8 cellular contexts compared by ENCODE assay signal in the genomic region with DNA sequence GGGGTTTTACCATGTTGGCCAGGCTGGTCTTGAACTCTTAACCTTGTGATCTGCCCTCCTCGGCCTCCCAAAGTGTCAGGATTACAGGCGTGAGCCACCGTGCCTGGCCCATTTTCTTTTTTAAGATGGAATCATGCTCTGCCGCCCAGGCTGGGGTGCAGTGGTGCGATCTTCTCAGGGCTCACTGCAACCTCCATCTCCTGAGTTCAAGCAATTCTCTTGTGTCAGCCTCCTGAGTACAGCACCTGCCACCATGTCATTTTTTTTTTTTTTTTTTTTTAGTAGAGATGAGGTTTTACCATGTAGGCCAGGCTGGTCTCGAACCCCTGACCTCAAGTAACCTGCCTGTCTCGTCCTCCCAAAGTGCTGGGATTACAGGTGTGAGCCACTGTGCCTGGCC. TPM values are rescaled to one million over a fixed set of nuclear protein-coding genes. Genes with fewer than 3 reads are reported as not detected.
DNase-seq lines count a peak whose midpoint lies in the region; ATAC-seq and TF ChIP-seq lines count a peak whose summit lies in the region.
"Not testable (repeated sequence)": the region's sequence is repeated elsewhere in the genome, so short reads cannot be mapped to it uniquely, and the experiment has no call there.
"Had no signal": no experiment of that assay in that cellular context is flagged by ENCODE, and none has a peak within 500 bp of the region (broad histone marks: within the 10 kb centered on the region; RNA-seq: fewer than 3 reads in every experiment).

No MANE protein-coding gene starts in this region.

- H4K20me1 ChIP-seq in OCI-LY7 (ENCODE audit: insufficient read depth, low read length) = not testable (repeated sequence)

- peak; percentile 4 for ATAC-seq in GM18517 (IDR thresholded peaks at IDR 0.05; ENCODE audit: unreplicated experiment)
- peak; percentile 11 for ATAC-seq in GM19397 (IDR thresholded peaks at IDR 0.05; ENCODE audit: unreplicated experiment)
- ATAC-seq in GM21717 (IDR thresholded peaks at IDR 0.05; ENCODE audit: unreplicated experiment) = peak; percentile 3
- peak; percentile 3 for ATAC-seq in HG02870 (IDR thresholded peaks at IDR 0.05; ENCODE audit: unreplicated experiment)
- not testable (repeated sequence) for ATAC-seq in natural killer cell

- H3K4me1 Mint-ChIP-seq in IgD-negative memory B cell (peaks cover 49 to 78% (median 52%) of the 10 kb centered on the region in 3 donors), natural killer cell (peaks cover 84 to 85% of the 10 kb centered on the region in 2 donors)

- CTCF ChIA-PET in OCI-LY7 (lab: Charles Lee; ENCODE audit: unreplicated experiment) = not testable (repeated sequence)

- peaks cover 98% of the 10 kb centered on the region for H3K4me1 ChIP-seq in OCI-LY7 (ENCODE audit: insufficient read depth, low read length, poor library complexity, severe bottlenecking)

- POLR2A ChIA-PET in OCI-LY7 (lab: Charles Lee) = interaction anchor here (6.8 kb wide), 1 partner anchor 25 kb away, joined by 80 read pairs; a partner anchor contains a TSS

- not testable (repeated sequence) for BruUV-seq in OCI-LY7 (replicated peaks; lab: Mats Ljungman, UMichigan)

- H3K79me2 ChIP-seq in OCI-LY7 (ENCODE audit: insufficient read depth, low read depth, low read length) = peaks cover 83% of the 10 kb centered on the region

- not testable (repeated sequence) for H3K27me3 Mint-ChIP-seq in IgD-negative memory B cell; natural killer cell (ENCODE audit: low read depth in 2 of 2)

- H3K4me3 ChIP-seq in OCI-LY7 (ENCODE audit: low read depth, low read length, poor library complexity, severe bottlenecking) = peak overlapping the region; percentile 16

- H3K36me3 ChIP-seq in OCI-LY7 (ENCODE audit: insufficient read depth, low read length) = not testable (repeated sequence)

- TF ChIP-seq CTCF in OCI-LY7 (conservative IDR thresholded peaks at IDR 0.05; ENCODE audit: low read length); natural killer cell (IDR thresholded peaks at IDR 0.05): not testable (repeated sequence)

- H2AFZ ChIP-seq in OCI-LY7 (ENCODE audit: low read length) = not testable (repeated sequence)

- H3K4me2 ChIP-seq in OCI-LY7 (ENCODE audit: low read length) = peak overlapping the region; percentile 85

- H3K27ac Mint-ChIP-seq in IgD-negative memory B cell (peak overlapping the region; percentile 36 to 95 (median 85)), natural killer cell (peak overlapping the region in 1 of 2 donors; percentile 96)

- H3K9me3 Mint-ChIP-seq in IgD-negative memory B cell, natural killer cell: not testable (repeated sequence)

- H3K9me2 ChIP-seq in OCI-LY7 (ENCODE audit: insufficient read depth, low read length) = not testable (repeated sequence)

- H3K27ac ChIP-seq in OCI-LY7 (ENCODE audit: low read depth, low read length, poor library complexity, severe bottlenecking) = peak overlapping the region; percentile 97

- H3K9me3 ChIP-seq in OCI-LY7 (ENCODE audit: low read length) = not testable (repeated sequence)

- H3K4me3 Mint-ChIP-seq in IgD-negative memory B cell (peak overlapping the region in 3 of 4 donors; percentile 4 to 82 (median 25)), natural killer cell (peak overlapping the region; percentile 25)

- intact Hi-C loops in OCI-LY7 (cut with micrococcal nuclease; ENCODE audit: unreplicated experiment) = loop anchor here (1.0 to 2.0 kb wide), 6 partner anchors 19 to 67 kb away; a partner anchor contains a TSS
- intact Hi-C loops in natural killer cell (cut with micrococcal nuclease) = not testable (repeated sequence)

- peak; percentile 67 for DNase-seq in OCI-LY7 (ENCODE audit: low spot score)
- DNase-seq in natural killer cell = not testable (repeated sequence)

- H3K36me3 Mint-ChIP-seq in IgD-negative memory B cell, natural killer cell: not testable (repeated sequence)

RNA-seq across cellular contexts. Expression of a gene that starts 26.4 kb away (rescaled TPM):
- 12.2 TPM for polyA plus RNA-seq in IgD-negative memory B cell
- total RNA-seq in OCI-LY7 (2014; rRNA removed; shearing (Covaris generic)) = 73.2 and 75.0 TPM in 2 replicates
- 90.6 and 91.6 TPM in 2 replicates for total RNA-seq in OCI-LY7 (2022)
- 100 to 1,000 TPM; 235 to 312 (median 261) TPM for total RNA-seq in natural killer cell
- total RNA-seq: G401 had no signal
